Comparison of ENCODE assay signal across 8 cellular contexts in genomic region chr2:215619989-215620388, GRCh38.
DNase-seq lines count a peak whose midpoint lies in the region; ATAC-seq, FAIRE-seq and TF ChIP-seq lines count a peak whose summit lies in the region.
"Had no signal": no experiment of that assay in that cellular context is flagged by ENCODE, and none has a peak within 500 bp of the region (broad histone marks: within the 10 kb centered on the region; RNA-seq: fewer than 3 reads in every experiment).

No MANE protein-coding gene starts in this region.

- POLR2A ChIA-PET in HCT116 (lab: Charles Lee) (no interaction called here), K562 (lab: Yijun Ruan, JAX) (no interaction called here)

- no peaks in the 10 kb centered on the region for H3K9me2 ChIP-seq in HCT116 (ENCODE audit: insufficient read depth)

- no peaks in the 10 kb centered on the region for H3K9me1 ChIP-seq in K562 (ENCODE audit: control insufficient read depth, insufficient read depth, low read length)

- DNase-seq in HCT116 (ENCODE audit: low read depth, low spot score) (peak; percentile 35), NCI-H146 (lab: John Stamatoyannopoulos, UW) (peak; percentile 71), K562 (ENCODE audit: extremely low read depth in 1 of 4, low spot score in 3 of 4) (peak; percentile 48 to 86 (median 56)), hypothalamus (lab: John Stamatoyannopoulos, UW) (no peak)

- no peak for TF ChIP-seq CTCF in HCT116 (IDR thresholded peaks at IDR 0.05 in 2 of 3, conservative IDR thresholded peaks at IDR 0.05 in 1 of 3; ENCODE audit: borderline replicate concordance in 1 of 3, insufficient read depth in 1 of 3, low read depth in 2 of 3, low read length in 2 of 3)
- TF ChIP-seq CTCF in K562 (IDR thresholded peaks at IDR 0.05 in 2 of 3, conservative IDR thresholded peaks at IDR 0.05 in 1 of 3; ENCODE audit: insufficient read depth in 2 of 3, low read depth in 1 of 3, low read length in 3 of 3): no peak
- TF ChIP-seq CTCF in parathyroid adenoma (IDR thresholded peaks at IDR 0.05): no peak

- H4K20me1 ChIP-seq in HCT116 (ENCODE audit: insufficient read depth) (no peaks in the 10 kb centered on the region), K562 (replicated peaks; ENCODE audit: control insufficient read depth, insufficient read depth, low read length) (no peaks in the 10 kb centered on the region)

- BruUV-seq in HCT116 (replicated peaks; lab: Mats Ljungman, UMichigan): no TSS peak
- BruUV-seq in K562 (replicated peaks; lab: Mats Ljungman, UMichigan): no TSS peak

- H3K27ac ChIP-seq in HCT116 (ENCODE audit: low read depth, low read length) (peak overlapping the region; percentile 30; the same call in 1 of the 2 replicates), K562 (ENCODE audit: extremely low read depth, low read depth, low read length) (peak overlapping the region; percentile 81), parathyroid adenoma (peak overlapping the region; percentile 69)
- H3K27ac ChIP-seq: gastrocnemius medialis had no signal

- H3K9me3 ChIP-seq in HCT116 (ENCODE audit: control insufficient read depth in 1 of 2, insufficient read depth in 1 of 2, low read depth in 1 of 2, low read length in 2 of 2) (no peaks in the 10 kb centered on the region), K562 (replicated peaks; ENCODE audit: control insufficient read depth, insufficient read depth, low read depth, low read length) (peaks cover 3% of the 10 kb centered on the region), parathyroid adenoma (ENCODE audit: control insufficient read depth, low read length) (no peaks in the 10 kb centered on the region)
- H3K9me3 ChIP-seq: gastrocnemius medialis had no signal

- no peaks in the 10 kb centered on the region for H3K36me3 ChIP-seq in HCT116 (ENCODE audit: control insufficient read depth in 1 of 2, insufficient read depth in 2 of 2, low read length in 2 of 2)
- H3K36me3 ChIP-seq in K562 (ENCODE audit: control insufficient read depth, insufficient read depth, low read length): no peaks in the 10 kb centered on the region
- H3K36me3 ChIP-seq in parathyroid adenoma (ENCODE audit: control insufficient read depth, insufficient read depth, low read length): no peaks in the 10 kb centered on the region
- H3K36me3 ChIP-seq: gastrocnemius medialis had no signal

- ATAC-seq in HCT116 (peak; percentile 75), K562 (peak; percentile 96), HG02981 (IDR thresholded peaks at IDR 0.05; ENCODE audit: unreplicated experiment) (no peak), GM19463 (IDR thresholded peaks at IDR 0.05; ENCODE audit: unreplicated experiment) (no peak)
- ATAC-seq: gastrocnemius medialis had no signal

- no peaks in the 10 kb centered on the region for H3K79me2 ChIP-seq in HCT116 (ENCODE audit: insufficient read depth, low read length)
- H3K79me2 ChIP-seq in K562 (ENCODE audit: control insufficient read depth, insufficient read depth, low read length): no peaks in the 10 kb centered on the region
- H3K79me2 ChIP-seq in parathyroid adenoma: no peaks in the 10 kb centered on the region

- H2AFZ ChIP-seq in HCT116 (ENCODE audit: low read depth, low read length, poor library complexity, severe bottlenecking) (peak overlapping the region; percentile 81), K562 (ENCODE audit: low read depth, low read length) (peak overlapping the region; percentile 87), parathyroid adenoma (peak overlapping the region; percentile 50)

- no peak for FAIRE-seq in K562 (lab: Jason Lieb, UNC)

- TF ChIP-seq RAD21 in HCT116 (IDR thresholded peaks at IDR 0.05; ENCODE audit: low read depth) (no peak), K562 (CRISPR knock-in tag; conservative IDR thresholded peaks at IDR 0.05 in 1 of 2, IDR thresholded peaks at IDR 0.05 in 1 of 2) (no peak)

- peak overlapping the region; percentile 67 for H3K4me2 ChIP-seq in HCT116 (ENCODE audit: low read length)
- H3K4me2 ChIP-seq in K562 (ENCODE audit: insufficient read depth, low read length): peak overlapping the region; percentile 67
- H3K4me2 ChIP-seq in parathyroid adenoma (ENCODE audit: low read length): peak overlapping the region; percentile 73

- H3K4me3 ChIP-seq in HCT116 (replicated peaks in 1 of 2; ENCODE audit: low read depth in 1 of 2, low read length in 2 of 2) (peak overlapping the region in 1 of 2 experiments; percentile 24; a peak in 2 of 4 replicates), K562 (no peak overlapping the region; the same call in 1 of the 2 replicates), parathyroid adenoma (ENCODE audit: low read depth, low read length) (peak overlapping the region; percentile 33)
- H3K4me3 ChIP-seq: gastrocnemius medialis had no signal

- H3K27me3 ChIP-seq in HCT116 (ENCODE audit: insufficient read depth, low read length) (no peaks in the 10 kb centered on the region), K562 (ENCODE audit: control insufficient read depth in 2 of 2, insufficient read depth in 2 of 2, low read length in 2 of 2) (no peaks in the 10 kb centered on the region), parathyroid adenoma (ENCODE audit: control insufficient read depth, insufficient read depth, low read length) (no peaks in the 10 kb centered on the region)
- H3K27me3 ChIP-seq: gastrocnemius medialis had no signal

- RAD21 ChIA-PET in HCT116 (lab: Charles Lee; ENCODE audit: low non-redundant PET in 1 of 2, low total read pairs in 2 of 2, uncharacterized antibody in 2 of 2, unreplicated experiment in 2 of 2): no interaction called here

- 0% methylated on average over 9 of the region's 10 CpGs for WGBS in K562 (ENCODE audit: insufficient coverage, low coverage, missing lambda C conversion rate)

- H3K9ac ChIP-seq in HCT116 (ENCODE audit: low read length) (no peak overlapping the region), K562 (ENCODE audit: insufficient read depth in 1 of 2, low read depth in 2 of 2, low read length in 2 of 2) (peak overlapping the region; percentile 50 to 56; a peak in 3 of 4 replicates), parathyroid adenoma (no peak overlapping the region)

- intact Hi-C loops in HCT116 (cut with micrococcal nuclease) (no loop called here), K562 (cut with micrococcal nuclease) (loop anchor here (1.0 to 10.0 kb wide), 3 partner anchors 115 to 208 kb away; no protein-coding TSS in a partner anchor)

- 0 out of 2 replicates have a peak, but pooled peaks have one; percentile 7 for TF ChIP-seq EP300 in K562 (IDR thresholded peaks at IDR 0.05; ENCODE audit: low read length)

- CTCF ChIA-PET in HCT116 (lab: Charles Lee) (interaction anchor here (0.5 kb wide), 1 partner anchor 11 kb away, joined by 3 read pairs; no protein-coding TSS in a partner anchor), K562 (lab: Yijun Ruan, JAX; ENCODE audit: low intra/inter-chr PET ratio) (interaction anchor here (0.6 kb wide), 1 partner anchor 186 kb away, joined by 8 read pairs; no protein-coding TSS in a partner anchor)

- in situ Hi-C loops in K562 (cut with MboI): no loop called here

- TF ChIP-seq POLR2A in HCT116 (IDR thresholded peaks at IDR 0.05; ENCODE audit: borderline replicate concordance, extremely low read depth, insufficient read depth, insufficient read length): no peak
- no peak for TF ChIP-seq POLR2A in K562 (conservative IDR thresholded peaks at IDR 0.05)

- H3K4me1 ChIP-seq in HCT116 (ENCODE audit: control insufficient read depth in 1 of 2, insufficient read depth in 2 of 2, low read length in 2 of 2) (peaks cover 21 to 24% of the 10 kb centered on the region in 2 experiments), K562 (replicated peaks in 1 of 2; ENCODE audit: control insufficient read depth in 2 of 2, insufficient read depth in 2 of 2, low read length in 2 of 2) (peaks cover 3 to 21% of the 10 kb centered on the region in 2 experiments; a peak in 4 of 5 replicates), parathyroid adenoma (peaks cover 13% of the 10 kb centered on the region)
- H3K4me1 ChIP-seq: gastrocnemius medialis had no signal

TF ChIP-seq in HCT116, 20 proteins besides CTCF, POLR2A, EP300 and RAD21 (continues in another document):
- TF ChIP-seq FOSL1 (IDR thresholded peaks at IDR 0.05; ENCODE audit: low read depth) (no peak), POLR2AphosphoS5 (IDR thresholded peaks at IDR 0.05; ENCODE audit: low read depth, low read length) (peak; percentile 43), EZH2phosphoT487 (IDR thresholded peaks at IDR 0.05; ENCODE audit: borderline replicate concordance) (no peak), ELF1 (IDR thresholded peaks at IDR 0.05; ENCODE audit: borderline replicate concordance, low read depth) (no peak), JUND (IDR thresholded peaks at IDR 0.05) (no peak), ZNF274 (IDR thresholded peaks at IDR 0.05; ENCODE audit: low read depth, low read length) (no peak)

TF ChIP-seq in K562, 482 proteins besides CTCF, POLR2A, EP300 and RAD21 (continues in another document):
- TF ChIP-seq EP400 (IDR thresholded peaks at IDR 0.05): peak; percentile 59
- no peak for TF ChIP-seq BCOR (IDR thresholded peaks at IDR 0.05)
- TF ChIP-seq TOE1 (IDR thresholded peaks at IDR 0.05; ENCODE audit: borderline replicate concordance): no peak
- no peak for TF ChIP-seq TOE1 (CRISPR knock-in tag; IDR thresholded peaks at IDR 0.05; ENCODE audit: borderline replicate concordance, low read depth)
- no peak for TF ChIP-seq BCLAF1 (IDR thresholded peaks at IDR 0.05; ENCODE audit: borderline replicate concordance in 1 of 2, control insufficient read depth in 1 of 2, low read depth in 2 of 2, low read length in 1 of 2)
- TF ChIP-seq DDX20 (tag; IDR thresholded peaks at IDR 0.05; ENCODE audit: low read depth): no peak
- no peak for TF ChIP-seq NBN (IDR thresholded peaks at IDR 0.05; ENCODE audit: low read depth)

Comparison
In these comparisons a context has a peak if more than half of its experiments do, and no peak if none do; other contexts are left out.
1. ATAC-seq: peak in HCT116 (single experiment) and K562 (single experiment); none in HG02981 (single experiment) and GM19463 (single experiment).
2. DNase-seq: peak in HCT116 (single experiment), NCI-H146 (single experiment) and K562 (4 of 4); none in hypothalamus (0 of 51).
3. H3K27ac ChIP-seq: peak in every context shown above with its lines; median percentile 81 in K562; 69 in parathyroid adenoma; 30 in HCT116.
4. H3K9ac ChIP-seq: peak in K562 (2 of 2); none in HCT116 (single experiment) and parathyroid adenoma (single experiment).
5. Of the 22 proteins assayed by ChIP-seq in both K562 and HCT116: peak only in K562: JUND and ZFX; only in HCT116: POLR2AphosphoS5, SP1, SRF and TCF7L2; in both: CEBPB and MAX; in neither: 11; mixed calls (peak in some experiments, not most) for 3.
6. Peak in every context shown above with its lines, with median percentiles within 50 percentile points of each other: H2AFZ ChIP-seq and H3K4me2 ChIP-seq.